32 cellular contexts compared by ENCODE assay signal in genomic region chr2:75515584-75516368, GRCh38. TPM values are rescaled to one million over a fixed set of nuclear protein-coding genes. Genes with fewer than 3 reads are reported as not detected.
"Had no signal": no experiment of that assay in that cellular context is flagged by ENCODE, and none has a peak within 500 bp of the region (broad histone marks: within the 10 kb centered on the region; RNA-seq: fewer than 3 reads in every experiment).

No MANE protein-coding gene starts in this region.

- ATAC-seq: activated CD8-positive, alpha-beta memory T cell treated with anti-CD3 and anti-CD28 coated beads, Interleukin-2, amount 10 ng/mL, durations not matched to agents 7 days and 5 days; activated naive CD8-positive, alpha-beta T cell treated with anti-CD3 and anti-CD28 coated beads, Interleukin-2, amount 50 U/mL, for 24 hours; Right ventricle myocardium inferior had no signal

- DNase-seq: activated CD4-positive, alpha-beta memory T cell treated with anti-CD3 and anti-CD28 coated beads, Interleukin-2, amount 10 ng/mL, durations not matched to agents 7 days and 5 days; activated CD4-positive, alpha-beta T cell treated with anti-CD3 and anti-CD28 coated beads for 1 hour; activated CD4-positive, alpha-beta T cell treated with anti-CD3 and anti-CD28 coated beads for 48 hours; activated CD4-positive, CD25-positive, alpha-beta regulatory T cell; activated CD8-positive, alpha-beta memory T cell treated with anti-CD3 and anti-CD28 coated beads for 24 hours; activated CD8-positive, alpha-beta memory T cell treated with anti-CD3 and anti-CD28 coated beads, Interleukin-2, amount 10 ng/mL, durations not matched to agents 7 days and 5 days; activated CD8-positive, alpha-beta memory T cell treated with anti-CD3 and anti-CD28 coated beads, Interleukin-2, amount 50 U/mL, for 48 hours; activated effector memory CD4-positive, alpha-beta T cell treated with Interleukin-2 at 50 U/mL for 16 hours; activated naive CD4-positive, alpha-beta T cell treated with anti-CD3 and anti-CD28 coated beads, Interleukin-2, amount 10 ng/mL, durations not matched to agents 7 days and 5 days; activated naive CD8-positive, alpha-beta T cell treated with anti-CD3 and anti-CD28 coated beads, Interleukin-2, amount 50 U/mL, for 24 hours; activated T-cell treated with anti-CD3 and anti-CD28 coated beads, Interleukin-2, amount 50 U/mL, for 48 hours; anterior cingulate cortex; brain microvascular endothelial cell; central memory CD4-positive, alpha-beta T cell; Karpas-422; MM.1S; MV-4-11; NCI-H1436 treated with DMSO at 0.1 percent for 48 hours; NCI-H1694 treated with DMSO at 0.1 percent for 48 hours; NCI-H524 treated with DMSO at 0.1 percent for 48 hours; PC-9; SIG-M5; SW 1271; T-helper 1 cell; T-helper 2 cell; T-helper 9 cell; WERI-Rb-1 had no signal

- H3K27ac ChIP-seq: brain microvascular endothelial cell, PC-9, RWPE1, WERI-Rb-1 had no signal

- H3K4me2 ChIP-seq: PC-9 had no signal

- H3K36me3 ChIP-seq: WERI-Rb-1 had no signal

- FAIRE-seq: RCC 7860 had no signal

- H3K27me3 ChIP-seq: brain microvascular endothelial cell had no signal

- H3K4me3 ChIP-seq: PC-9 had no signal

- H2AFZ ChIP-seq: PC-9 had no signal

RNA-seq across cellular contexts. Expression of gene EVA1A, which starts 45.0 kb away (rescaled TPM):
- total RNA-seq: activated CD4-positive, alpha-beta memory T cell treated with anti-CD3 and anti-CD28 coated beads, Interleukin-2, amount 10 ng/mL, durations not matched to agents 7 days and 5 days; activated CD8-positive, alpha-beta memory T cell treated with anti-CD3 and anti-CD28 coated beads, Interleukin-2, amount 10 ng/mL, durations not matched to agents 7 days and 5 days; NCI-H460; OCI-LY7 had no signal
